In the genomic region with DNA sequence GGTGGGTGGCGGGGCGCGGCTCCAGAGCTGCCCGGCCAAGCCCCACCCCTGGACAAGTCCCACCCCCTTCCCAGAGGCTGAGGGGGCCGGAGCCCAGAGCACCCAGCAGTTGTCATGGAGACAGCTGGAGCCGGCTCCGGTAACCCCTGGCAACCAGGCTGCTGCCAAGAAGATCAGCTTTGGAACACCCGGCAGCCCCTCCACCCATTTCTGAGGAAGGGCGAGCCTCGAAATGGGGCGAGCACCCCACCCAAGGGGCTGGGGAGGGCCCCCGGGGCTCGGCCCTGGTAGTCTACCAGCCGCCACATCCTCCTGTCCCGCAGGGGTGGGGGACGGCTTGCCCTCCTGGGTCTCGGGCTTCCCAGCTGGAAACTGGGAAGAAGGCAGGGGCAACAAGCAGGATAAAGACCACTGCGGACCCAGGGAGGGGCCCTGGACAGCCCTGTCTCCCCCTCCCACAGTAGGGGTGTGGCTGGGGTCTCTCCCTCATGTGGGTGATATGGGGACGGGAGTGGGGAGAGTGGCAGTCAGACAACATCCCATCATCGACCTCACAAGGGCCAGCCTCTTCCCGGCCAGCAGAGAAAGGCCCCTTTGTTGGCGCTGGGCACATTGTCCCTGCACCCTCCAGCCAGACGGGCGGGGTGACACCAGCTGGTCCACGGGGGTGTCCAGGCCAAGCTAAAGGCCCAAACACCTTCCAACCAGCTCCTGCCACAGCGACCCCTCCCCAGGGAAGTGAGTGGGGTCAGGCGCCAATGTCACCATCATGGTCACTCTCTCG, we compare ENCODE assay signal across 8 cellular contexts. TPM values are rescaled to one million over a fixed set of nuclear protein-coding genes. Genes with fewer than 3 reads are reported as not detected.
DNase-seq lines count a peak whose midpoint lies in the region; ATAC-seq and TF ChIP-seq lines count a peak whose summit lies in the region.

No MANE protein-coding gene starts in this region.

- H3K4me1 Mint-ChIP-seq in T-helper 17 cell, result peaks cover 10% of the 10 kb centered on the region

- no peak overlapping the region for H3K27ac Mint-ChIP-seq in T-helper 17 cell

- H3K9me3 ChIP-seq in T-helper 17 cell (ENCODE audit: control insufficient read depth, low read length, poor library complexity, severe bottlenecking) (no peaks in the 10 kb centered on the region), suprapubic skin (no peaks in the 10 kb centered on the region)

- H3K27me3 Mint-ChIP-seq in T-helper 17 cell, result peaks cover 26% of the 10 kb centered on the region

- H3K27me3 ChIP-seq in suprapubic skin, result peaks cover 35% of the 10 kb centered on the region

- no peak for TF ChIP-seq EP300 in suprapubic skin (IDR thresholded peaks at IDR 0.05)

- DNase-seq in NCI-H1436 (lab: John Stamatoyannopoulos, UW) (peak; percentile 59), NCI-H1436 treated with DMSO at 0.1 percent for 48 hours (lab: John Stamatoyannopoulos, UW) (no peak), T-helper 17 cell (no peak), suprapubic skin (ENCODE audit: low spot score in 2 of 2) (no peak)

- H3K36me3 Mint-ChIP-seq in T-helper 17 cell (ENCODE audit: low read depth), result peaks cover 6% of the 10 kb centered on the region

- no peak for ATAC-seq in T-helper 17 cell
- ATAC-seq in GM19455 (IDR thresholded peaks at IDR 0.05; ENCODE audit: unreplicated experiment), result no peak
- no peak for ATAC-seq in HG03439 (IDR thresholded peaks at IDR 0.05; ENCODE audit: unreplicated experiment)
- no peak for ATAC-seq in GM21381 (IDR thresholded peaks at IDR 0.05; ENCODE audit: unreplicated experiment)

- no peak for TF ChIP-seq CTCF in suprapubic skin (IDR thresholded peaks at IDR 0.05)

- H3K27ac ChIP-seq in suprapubic skin, result no peak overlapping the region

- H3K4me3 ChIP-seq in iPS-11a (ENCODE audit: low read depth, low read length), result peak overlapping the region; percentile 63
- H3K4me3 ChIP-seq in suprapubic skin, result peak overlapping the region; percentile 52

- 7% methylated on average over 11 of the region's 28 CpGs for WGBS in suprapubic skin

- TF ChIP-seq POLR2A in suprapubic skin (IDR thresholded peaks at IDR 0.05), result no peak

- H3K4me3 Mint-ChIP-seq in T-helper 17 cell, result peak overlapping the region; percentile 45

- H3K4me1 ChIP-seq in suprapubic skin, result peaks cover 26% of the 10 kb centered on the region

- peaks cover 7% of the 10 kb centered on the region for H3K36me3 ChIP-seq in suprapubic skin

RNA-seq across cellular contexts. Expression of a gene that starts 1.5 kb away (rescaled TPM):
- total RNA-seq in T-helper 17 cell (not detected), suprapubic skin (under 1 TPM in 1 of 4 donors, not detected in 3; 0.68 TPM)

RNA-seq across cellular contexts. Expression of a gene that starts 24.7 kb away (rescaled TPM):
- total RNA-seq in T-helper 17 cell, result 100 to 1,000 TPM; 166 to 185 TPM
- 100 to 1,000 TPM; 112 to 223 (median 208) TPM for total RNA-seq in suprapubic skin

RNA-seq across cellular contexts. Expression of a gene that starts 25.1 kb away (rescaled TPM):
- total RNA-seq in T-helper 17 cell, result 10 to 100 TPM; 45.2 to 49.1 TPM
- 10 to 100 TPM; 43.4 to 75.6 (median 58.4) TPM for total RNA-seq in suprapubic skin

RNA-seq across cellular contexts. Expression of a gene that starts 46.6 kb away (rescaled TPM):
- total RNA-seq in T-helper 17 cell, result 1 to 10 TPM; 3.3 to 4.7 TPM
- total RNA-seq in suprapubic skin, result 10 to 100 TPM; 22.9 to 32.9 (median 27.7) TPM
